1 cellular context compared by ENCODE assay signal in genomic region chr17:8430966-8431365, GRCh38.
A peak's percentile ranks its signal among the peaks of the same experiment; 100 is the strongest.
TF ChIP-seq lines count a peak whose summit lies in the region.

No MANE protein-coding gene starts in this region.

TF ChIP-seq in SK-N-SH treated with all-trans-retinoic acid at 6 μM for 48 hours, 23 proteins besides CTCF, POLR2A, EP300 and RAD21 (continued from another document):
- TF ChIP-seq PATZ1 (CRISPR knock-in tag; IDR thresholded peaks at IDR 0.05; ENCODE audit: borderline replicate concordance) = peak; percentile 31; the same call in 1 of the 2 replicates
